18 cellular contexts compared by ENCODE assay signal in genomic region chr3:155938409-155938808, GRCh38.
DNase-seq lines count a peak whose midpoint lies in the region; ATAC-seq and TF ChIP-seq lines count a peak whose summit lies in the region.
"Had no signal": no experiment of that assay in that cellular context is flagged by ENCODE, and none has a peak within 500 bp of the region (broad histone marks: within the 10 kb centered on the region; RNA-seq: fewer than 3 reads in every experiment).

No MANE protein-coding gene starts in this region.

- TF ChIP-seq POLR2A in erythroblast (IDR thresholded peaks at IDR 0.05; ENCODE audit: low read length) = no peak

- intact Hi-C loops in posterior vena cava (cut with DNase I) = loop anchor here in 1 of 2 donors (5.0 kb wide), 1 partner anchor 409 kb away; no protein-coding TSS in a partner anchor

- no peaks in the 10 kb centered on the region for H3K9me3 Mint-ChIP-seq in stimulated activated effector memory CD8-positive, alpha-beta T cell treated with anti-CD3 and anti-CD28 coated beads, Interleukin-12 subunit alpha, Interleukin-12 subunit beta, amount 100 ng/mL, for 72 hours
- H3K9me3 Mint-ChIP-seq in activated naive CD4-positive, alpha-beta T cell treated with anti-CD3 and anti-CD28 coated beads, Interleukin-2, amount 50 U/mL, for 72 hours = no peaks in the 10 kb centered on the region
- H3K9me3 Mint-ChIP-seq: CD4-positive, CD25-positive, alpha-beta regulatory T cell; CD8-positive, alpha-beta T cell; GM23338; H9 had no signal

- no peaks in the 10 kb centered on the region for H3K4me1 Mint-ChIP-seq in T-helper 17 cell
- no peaks in the 10 kb centered on the region for H3K4me1 Mint-ChIP-seq in stimulated activated effector memory CD8-positive, alpha-beta T cell treated with anti-CD3 and anti-CD28 coated beads, Interleukin-12 subunit alpha, Interleukin-12 subunit beta, amount 100 ng/mL, for 72 hours
- H3K4me1 Mint-ChIP-seq: B cell; CD4-positive, CD25-positive, alpha-beta regulatory T cell; GM23338; H9 had no signal

- H3K9me3 ChIP-seq in T-helper 17 cell (ENCODE audit: control insufficient read depth, low read length, poor library complexity, severe bottlenecking) = no peaks in the 10 kb centered on the region
- H3K9me3 ChIP-seq: BLaER1, Caco-2 had no signal

- H3K27me3 Mint-ChIP-seq in T-helper 17 cell = no peaks in the 10 kb centered on the region
- H3K27me3 Mint-ChIP-seq: B cell; CD4-positive, CD25-positive, alpha-beta regulatory T cell had no signal

- H3K36me3 Mint-ChIP-seq in T-helper 17 cell (ENCODE audit: low read depth) = peaks cover 8% of the 10 kb centered on the region
- H3K36me3 Mint-ChIP-seq in stimulated activated effector memory CD8-positive, alpha-beta T cell treated with anti-CD3 and anti-CD28 coated beads, Interleukin-12 subunit alpha, Interleukin-12 subunit beta, amount 100 ng/mL, for 72 hours = peaks cover 73% of the 10 kb centered on the region
- H3K36me3 Mint-ChIP-seq in activated naive CD4-positive, alpha-beta T cell treated with anti-CD3 and anti-CD28 coated beads, Interleukin-2, amount 50 U/mL, for 72 hours = peaks cover 5 to 21% of the 10 kb centered on the region in 2 donors

- DNase-seq in T-helper 17 cell (no peak), erythroblast (lab: John Stamatoyannopoulos, UW) (peak; percentile 40 to 60), posterior vena cava (ENCODE audit: low spot score) (no peak)
- DNase-seq in stimulated activated effector memory CD8-positive, alpha-beta T cell treated with anti-CD3 and anti-CD28 coated beads, Interleukin-12 subunit alpha, Interleukin-12 subunit beta, amount 100 ng/mL, for 72 hours (ENCODE audit: low spot score in 2 of 2) = no peak
- DNase-seq in activated naive CD4-positive, alpha-beta T cell treated with anti-CD3 and anti-CD28 coated beads, Interleukin-2, amount 50 U/mL, for 72 hours (ENCODE audit: low spot score in 2 of 2) = no peak
- DNase-seq: Caco-2; CD4-positive, CD25-positive, alpha-beta regulatory T cell; CD8-positive, alpha-beta T cell; DMS153; EL; GDM1; H9 had no signal

- no peak overlapping the region for H3K4me3 Mint-ChIP-seq in T-helper 17 cell
- H3K4me3 Mint-ChIP-seq in stimulated activated effector memory CD8-positive, alpha-beta T cell treated with anti-CD3 and anti-CD28 coated beads, Interleukin-12 subunit alpha, Interleukin-12 subunit beta, amount 100 ng/mL, for 72 hours = no peak overlapping the region
- H3K4me3 Mint-ChIP-seq: B cell; CD4-positive, CD25-positive, alpha-beta regulatory T cell; CD8-positive, alpha-beta T cell; GM23338; H9 had no signal

- ATAC-seq in T-helper 17 cell (no peak), SK-N-SH treated with all-trans-retinoic acid at 6 μM for 48 hours (no peak)
- no peak for ATAC-seq in stimulated activated effector memory CD8-positive, alpha-beta T cell treated with anti-CD3 and anti-CD28 coated beads, Interleukin-12 subunit alpha, Interleukin-12 subunit beta, amount 100 ng/mL, for 72 hours
- ATAC-seq in activated naive CD4-positive, alpha-beta T cell treated with anti-CD3 and anti-CD28 coated beads, Interleukin-2, amount 50 U/mL, for 72 hours = no peak
- ATAC-seq: CD8-positive, alpha-beta T cell; GM12878; GM23338; HCT116 had no signal

- H3K27ac Mint-ChIP-seq in T-helper 17 cell = peak overlapping the region; percentile 24
- peak overlapping the region; percentile 9 for H3K27ac Mint-ChIP-seq in stimulated activated effector memory CD8-positive, alpha-beta T cell treated with anti-CD3 and anti-CD28 coated beads, Interleukin-12 subunit alpha, Interleukin-12 subunit beta, amount 100 ng/mL, for 72 hours
- H3K27ac Mint-ChIP-seq in activated naive CD4-positive, alpha-beta T cell treated with anti-CD3 and anti-CD28 coated beads, Interleukin-2, amount 50 U/mL, for 72 hours = no peak overlapping the region
- H3K27ac Mint-ChIP-seq: B cell; CD4-positive, CD25-positive, alpha-beta regulatory T cell; CD8-positive, alpha-beta T cell; GM23338; H9 had no signal

TF ChIP-seq in SK-N-SH treated with all-trans-retinoic acid at 6 μM for 48 hours, 23 proteins besides CTCF, POLR2A, EP300 and RAD21:
- TF ChIP-seq ZFP30 (CRISPR knock-in tag; IDR thresholded peaks at IDR 0.05) (no peak), GLIS3 (CRISPR knock-in tag; IDR thresholded peaks at IDR 0.05) (no peak)
- TF ChIP-seq, protein P1, sequence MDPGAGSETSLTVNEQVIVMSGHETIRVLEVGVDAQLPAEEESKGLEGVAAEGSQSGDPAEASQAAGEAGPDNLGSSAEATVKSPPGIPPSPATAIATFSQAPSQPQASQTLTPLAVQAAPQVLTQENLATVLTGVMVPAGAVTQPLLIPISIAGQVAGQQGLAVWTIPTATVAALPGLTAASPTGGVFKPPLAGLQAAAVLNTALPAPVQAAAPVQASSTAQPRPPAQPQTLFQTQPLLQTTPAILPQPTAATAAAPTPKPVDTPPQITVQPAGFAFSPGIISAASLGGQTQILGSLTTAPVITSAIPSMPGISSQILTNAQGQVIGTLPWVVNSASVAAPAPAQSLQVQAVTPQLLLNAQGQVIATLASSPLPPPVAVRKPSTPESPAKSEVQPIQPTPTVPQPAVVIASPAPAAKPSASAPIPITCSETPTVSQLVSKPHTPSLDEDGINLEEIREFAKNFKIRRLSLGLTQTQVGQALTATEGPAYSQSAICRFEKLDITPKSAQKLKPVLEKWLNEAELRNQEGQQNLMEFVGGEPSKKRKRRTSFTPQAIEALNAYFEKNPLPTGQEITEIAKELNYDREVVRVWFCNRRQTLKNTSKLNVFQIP (CRISPR knock-in tag; IDR thresholded peaks at IDR 0.05; ENCODE audit: borderline replicate concordance, low read depth) = no peak

Comparison
In these comparisons a context has a peak if more than half of its experiments do, and no peak if none do; other contexts are left out.
1. DNase-seq: peak in erythroblast (2 of 2); none in T-helper 17 cell (0 of 3), stimulated activated effector memory CD8-positive, alpha-beta T cell treated with anti-CD3 and anti-CD28 coated beads, Interleukin-12 subunit alpha, Interleukin-12 subunit beta, amount 100 ng/mL, for 72 hours (0 of 2), activated naive CD4-positive, alpha-beta T cell treated with anti-CD3 and anti-CD28 coated beads, Interleukin-2, amount 50 U/mL, for 72 hours (0 of 2) and posterior vena cava (single experiment).
2. H3K27ac Mint-ChIP-seq: peak in T-helper 17 cell (single experiment) and stimulated activated effector memory CD8-positive, alpha-beta T cell treated with anti-CD3 and anti-CD28 coated beads, Interleukin-12 subunit alpha, Interleukin-12 subunit beta, amount 100 ng/mL, for 72 hours (single experiment); none in activated naive CD4-positive, alpha-beta T cell treated with anti-CD3 and anti-CD28 coated beads, Interleukin-2, amount 50 U/mL, for 72 hours (0 of 2).